1 cellular context compared by ENCODE assay signal in the genomic region with DNA sequence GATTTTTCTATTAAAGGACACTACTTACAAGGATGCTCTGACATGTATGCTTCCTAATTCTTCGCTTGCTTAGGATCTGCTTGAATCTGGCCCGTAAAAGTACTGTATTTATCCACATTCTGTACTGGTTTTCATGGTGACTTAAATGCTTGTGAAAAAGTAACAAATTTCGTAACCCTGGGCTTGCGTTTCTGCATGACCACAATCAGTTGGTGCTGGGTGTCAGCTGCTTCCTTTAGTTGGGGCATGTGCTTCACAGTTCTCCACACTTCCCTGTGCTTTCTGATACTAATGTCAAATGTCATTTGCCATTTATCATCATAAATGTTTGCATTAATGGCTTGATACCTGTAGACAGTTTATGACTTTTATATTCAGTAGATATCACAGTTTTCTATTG.
TF ChIP-seq lines count a peak whose summit lies in the region.

No MANE protein-coding gene starts in this region.

TF ChIP-seq in H1, 55 proteins besides CTCF, POLR2A, EP300 and RAD21 (continued from another document):
- TF ChIP-seq FOSL1 (IDR thresholded peaks at IDR 0.05; ENCODE audit: insufficient read depth, low read depth, low read length) (no peak), ZNF274 (IDR thresholded peaks at IDR 0.05; ENCODE audit: borderline replicate concordance, extremely low read depth, low read length) (no peak), SRF (IDR thresholded peaks at IDR 0.05; ENCODE audit: low read depth, low read length) (no peak), NRF1 (IDR thresholded peaks at IDR 0.05; ENCODE audit: low read depth, low read length) (no peak), KDM5A (IDR thresholded peaks at IDR 0.05; ENCODE audit: low read length) (no peak), POU5F1 (IDR thresholded peaks at IDR 0.05; ENCODE audit: low read depth, low read length) (no peak), SP4 (IDR thresholded peaks at IDR 0.05; ENCODE audit: low read length) (no peak), GTF2F1 (IDR thresholded peaks at IDR 0.05; ENCODE audit: borderline replicate concordance, low read depth, low read length) (no peak), MAX (IDR thresholded peaks at IDR 0.05) (no peak), SIX5 (IDR thresholded peaks at IDR 0.05; ENCODE audit: low read depth, low read length) (no peak)
TF ChIP-seq in H1: peak in this region for 0.
